In genomic region chr5:36891266-36891665, GRCh38 we compare ENCODE assay signal across 31 cellular contexts.
"Had no signal": no experiment of that assay in that cellular context is flagged by ENCODE, and none has a peak within 500 bp of the region (broad histone marks: within the 10 kb centered on the region; RNA-seq: fewer than 3 reads in every experiment).

No MANE protein-coding gene starts in this region.

- ATAC-seq: activated CD4-positive, CD25-positive, alpha-beta regulatory T cell treated with anti-CD3 and anti-CD28 coated beads, Interleukin-2, amount 50 U/mL, for 24 hours; activated CD8-positive, alpha-beta T cell treated with anti-CD3 and anti-CD28 coated beads for 36 hours; esophagus mucosa; heart left ventricle; T-helper 17 cell had no signal

- H3K36me3 ChIP-seq: adrenal gland, ascending aorta, breast epithelium, cardiac muscle cell, colonic mucosa, heart left ventricle had no signal

- H3K4me1 ChIP-seq: breast epithelium, colonic mucosa had no signal

- H3K27ac ChIP-seq: adrenal gland, ascending aorta, breast epithelium, cardiac muscle cell, colonic mucosa, heart left ventricle, WERI-Rb-1 had no signal

- H3K4me3 Mint-ChIP-seq: activated B cell treated with CpG ODN at 0.5 μM for 24 hours; activated CD8-positive, alpha-beta T cell treated with anti-CD3 and anti-CD28 coated beads for 36 hours; activated naive CD4-positive, alpha-beta T cell treated with anti-CD3 and anti-CD28 coated beads for 36 hours; activated naive CD4-positive, alpha-beta T cell treated with anti-CD3 and anti-CD28 coated beads, Interleukin-2, amount 50 U/mL, for 24 hours; brain; T-helper 17 cell; T-helper 2 cell treated with Interferon-gamma antibody and Interleukin-4, amounts not matched to agents 5 μg/mL and 100 μg/mL, for 36 hours had no signal

- H3K27ac Mint-ChIP-seq: activated B cell treated with CpG ODN at 0.5 μM for 24 hours; activated CD8-positive, alpha-beta T cell treated with anti-CD3 and anti-CD28 coated beads for 36 hours; activated naive CD4-positive, alpha-beta T cell treated with anti-CD3 and anti-CD28 coated beads for 36 hours; activated T-helper 2 cell treated with anti-CD3 and anti-CD28 coated beads, Interferon-gamma antibody, Interleukin-2, Interleukin-4, amounts not matched to agents 10 μg/mL and 5 μg/mL and 100 μg/mL, durations not matched to agents 14 hours and 24 hours and 36 hours; brain; T-helper 17 cell; T-helper 2 cell treated with Interferon-gamma antibody and Interleukin-4, amounts not matched to agents 5 μg/mL and 100 μg/mL, for 36 hours had no signal

- H3K4me3 ChIP-seq: adrenal gland, ascending aorta, breast epithelium, cardiac muscle cell, colonic mucosa, heart left ventricle had no signal

- H3K9me3 ChIP-seq: adrenal gland, ascending aorta, breast epithelium, colonic mucosa, heart left ventricle had no signal

- DNase-seq: activated B cell treated with CpG ODN at 0.5 μM for 24 hours; activated CD4-positive, alpha-beta T cell treated with anti-CD3 and anti-CD28 coated beads for 48 hours; activated CD4-positive, alpha-beta T cell treated with anti-CD3 and anti-CD28 coated beads, Interleukin-2, amount 50 U/mL, for 1 hour; activated CD4-positive, alpha-beta T cell treated with anti-CD3 and anti-CD28 coated beads, Interleukin-2, amount 50 U/mL, for 48 hours; activated CD8-positive, alpha-beta memory T cell treated with anti-CD3 and anti-CD28 coated beads for 24 hours; activated CD8-positive, alpha-beta T cell treated with anti-CD3 and anti-CD28 coated beads for 36 hours; activated effector memory CD4-positive, alpha-beta T cell treated with anti-CD3 and anti-CD28 coated beads, Interleukin-2, amount 50 U/mL, for 16 hours; activated naive CD4-positive, alpha-beta T cell treated with anti-CD3 and anti-CD28 coated beads for 36 hours; activated T-cell treated with anti-CD3 and anti-CD28 coated beads, Interleukin-2, amount 50 U/mL, for 1 hour; adrenal gland; central memory CD4-positive, alpha-beta T cell; cerebellar nuclear complex; colonic mucosa; effector CD8-positive, alpha-beta T cell; foreskin fibroblast; glutamatergic neuron; heart left ventricle; SW 1271; T-helper 1 cell; T-helper 17 cell; T1000; WERI-Rb-1 had no signal

- H3K27me3 Mint-ChIP-seq: activated B cell treated with CpG ODN at 0.5 μM for 24 hours; activated CD8-positive, alpha-beta T cell treated with anti-CD3 and anti-CD28 coated beads for 36 hours; activated naive CD4-positive, alpha-beta T cell treated with anti-CD3 and anti-CD28 coated beads, Interleukin-2, amount 50 U/mL, for 24 hours; brain; T-helper 17 cell had no signal

- H3K27me3 ChIP-seq: adrenal gland, ascending aorta, breast epithelium, cardiac muscle cell, colonic mucosa, heart left ventricle had no signal
